26 cellular contexts compared by ENCODE assay signal in the genomic region with DNA sequence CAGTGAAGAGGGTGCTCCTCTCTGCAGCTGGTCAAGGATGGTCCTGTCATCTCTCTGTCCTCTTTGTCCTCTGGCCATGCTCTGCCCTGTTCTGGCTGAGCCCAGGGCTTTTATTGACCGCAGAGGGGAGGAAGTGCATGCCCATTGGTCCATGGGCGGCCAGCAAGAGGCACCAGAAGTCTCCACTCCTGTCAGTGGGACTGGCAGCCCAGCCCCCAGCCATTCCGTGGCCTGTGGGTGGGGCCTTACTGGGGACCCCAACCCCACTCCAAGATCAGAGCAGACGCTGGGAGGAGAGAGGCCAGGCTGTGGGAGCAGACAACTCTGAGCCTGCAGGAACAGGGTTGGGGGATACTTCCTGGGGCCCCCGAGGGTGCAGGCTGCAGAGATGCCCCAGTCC.
"Had no signal": no experiment of that assay in that cellular context is flagged by ENCODE, and none has a peak within 500 bp of the region (broad histone marks: within the 10 kb centered on the region; RNA-seq: fewer than 3 reads in every experiment).

No MANE protein-coding gene starts in this region.

- H3K36me3 ChIP-seq: esophagus squamous epithelium, prostate gland, right atrium auricular region, tibial artery had no signal

- H3K4me3 Mint-ChIP-seq: central memory CD8-positive, alpha-beta T cell; effector memory CD8-positive, alpha-beta T cell; naive B cell; natural killer cell treated with Interleukin-12 subunit alpha and Interleukin-12 subunit beta and Interleukin-15 and Interleukin-18, amount 100 ng/mL, for 72 hours; neural crest cell; stimulated activated memory B cell treated with anti-CD40 and anti-IgM and Interleukin-4, amounts not matched to agents 10 μg/mL and 1 μg/mL and 100 μg/mL, for 72 hours; type B pancreatic cell had no signal

- H3K4me1 ChIP-seq: esophagus squamous epithelium, prostate gland, right atrium auricular region, tibial artery had no signal

- DNase-seq: dermis blood vessel endothelial cell; effector memory CD8-positive, alpha-beta T cell; erythroblast; esophagus squamous epithelium; foreskin melanocyte; head of caudate nucleus; naive B cell; nucleus accumbens; stimulated activated CD4-positive, alpha-beta T cell treated with anti-CD3 and anti-CD28 coated beads, Interleukin-12 subunit alpha, Interleukin-12 subunit beta, amount 100 ng/mL, for 4 hours; stimulated activated CD4-positive, alpha-beta T cell treated with anti-CD3 and anti-CD28 coated beads, Interleukin-2, amount 100 ng/mL, for 24 hours; stimulated activated CD4-positive, alpha-beta T cell treated with anti-CD3 and anti-CD28 coated beads, Interleukin-4, amount 100 ng/mL, for 24 hours; stimulated activated naive CD8-positive, alpha-beta T cell treated with anti-CD3 and anti-CD28 coated beads, Interleukin-15, Interleukin-2, amounts not matched to agents 100 U/mL and 50 U/mL, for 24 hours; testis; tibial artery had no signal

- H3K27ac Mint-ChIP-seq: effector memory CD8-positive, alpha-beta T cell; mesothelial cell of epicardium; naive B cell; natural killer cell treated with Interleukin-12 subunit alpha and Interleukin-12 subunit beta and Interleukin-15 and Interleukin-18, amount 100 ng/mL, for 72 hours; stimulated activated memory B cell treated with anti-CD40 and anti-IgM and Interleukin-4, amounts not matched to agents 10 μg/mL and 1 μg/mL and 100 μg/mL, for 72 hours; type B pancreatic cell had no signal

- ATAC-seq: effector memory CD8-positive, alpha-beta T cell; left lobe of liver; natural killer cell treated with Interleukin-12 subunit alpha and Interleukin-12 subunit beta and Interleukin-15 and Interleukin-18, amount 100 ng/mL, for 72 hours; stimulated activated memory B cell treated with anti-CD40 and anti-IgM and Interleukin-4, amounts not matched to agents 10 μg/mL and 1 μg/mL and 100 μg/mL, for 72 hours; stimulated activated naive CD8-positive, alpha-beta T cell treated with anti-CD3 and anti-CD28 coated beads, Interleukin-15, Interleukin-2, amounts not matched to agents 100 U/mL and 50 U/mL, for 24 hours had no signal

- H3K27ac ChIP-seq: coronary artery, esophagus squamous epithelium, prostate gland, right atrium auricular region, skin epidermis, tibial artery had no signal

- H3K9me3 Mint-ChIP-seq: neural crest cell; stimulated activated memory B cell treated with anti-CD40 and anti-IgM and Interleukin-4, amounts not matched to agents 10 μg/mL and 1 μg/mL and 100 μg/mL, for 72 hours; type B pancreatic cell had no signal

- H3K27me3 Mint-ChIP-seq: central memory CD8-positive, alpha-beta T cell; effector memory CD8-positive, alpha-beta T cell; naive B cell; natural killer cell treated with Interleukin-12 subunit alpha and Interleukin-12 subunit beta and Interleukin-15 and Interleukin-18, amount 100 ng/mL, for 72 hours; stimulated activated memory B cell treated with anti-CD40 and anti-IgM and Interleukin-4, amounts not matched to agents 10 μg/mL and 1 μg/mL and 100 μg/mL, for 72 hours; type B pancreatic cell had no signal

- H3K27me3 ChIP-seq: esophagus squamous epithelium, right atrium auricular region, testis, tibial artery had no signal

- H3K36me3 Mint-ChIP-seq: mesothelial cell of epicardium; naive B cell; stimulated activated memory B cell treated with anti-CD40 and anti-IgM and Interleukin-4, amounts not matched to agents 10 μg/mL and 1 μg/mL and 100 μg/mL, for 72 hours; type B pancreatic cell had no signal

- H3K4me1 Mint-ChIP-seq: central memory CD8-positive, alpha-beta T cell; mesothelial cell of epicardium; naive B cell; stimulated activated memory B cell treated with anti-CD40 and anti-IgM and Interleukin-4, amounts not matched to agents 10 μg/mL and 1 μg/mL and 100 μg/mL, for 72 hours had no signal

- H3K9me3 ChIP-seq: mucosa of descending colon, prostate gland, right atrium auricular region, testis, tibial artery had no signal

- H3K4me3 ChIP-seq: coronary artery, esophagus squamous epithelium, mucosa of descending colon, prostate gland, right atrium auricular region, skin epidermis, testis, tibial artery had no signal
